ENCODE assay signal across 9 cellular contexts in genomic region chr1:8486047-8486446, GRCh38.
"Had no signal": no experiment of that assay in that cellular context is flagged by ENCODE, and none has a peak within 500 bp of the region (broad histone marks: within the 10 kb centered on the region; RNA-seq: fewer than 3 reads in every experiment).

No MANE protein-coding gene starts in this region.

- H2AFZ ChIP-seq: GM23338 had no signal

- FAIRE-seq: H1, H54, HTR-8/SVneo, K562 had no signal

- H3K4me3 ChIP-seq: GM23338, K562 had no signal

- DNase-seq: H9, HCEC 1CT, IMR-90, KG1 had no signal

- ATAC-seq: GM23338, K562 had no signal

- H3K4me2 ChIP-seq: GM23338 had no signal
